In genomic region chr5:146137967-146138403, GRCh38 we compare ENCODE assay signal across 19 cellular contexts. TPM values are rescaled to one million over a fixed set of nuclear protein-coding genes. Genes with fewer than 3 reads are reported as not detected.
DNase-seq lines count a peak whose midpoint lies in the region; ATAC-seq and TF ChIP-seq lines count a peak whose summit lies in the region.
"Had no signal": no experiment of that assay in that cellular context is flagged by ENCODE, and none has a peak within 500 bp of the region (broad histone marks: within the 10 kb centered on the region; RNA-seq: fewer than 3 reads in every experiment).

No MANE protein-coding gene starts in this region.

- peak overlapping the region; percentile 18 for H3K27ac Mint-ChIP-seq in osteocyte (ENCODE audit: unreplicated experiment)
- H3K27ac Mint-ChIP-seq in T-helper 2 cell treated with Interferon-gamma antibody and Interleukin-4, amounts not matched to agents 5 μg/mL and 100 μg/mL, for 36 hours = no peak overlapping the region
- H3K27ac Mint-ChIP-seq: activated naive CD8-positive, alpha-beta T cell treated with anti-CD3 and anti-CD28 coated beads, Interleukin-2, amount 10 ng/mL, durations not matched to agents 7 days and 5 days; T-cell had no signal

- H3K4me3 ChIP-seq in SJCRH30 = no peak overlapping the region
- H3K4me3 ChIP-seq: pancreas had no signal

- DNase-seq in Caki2 (ENCODE audit: low read depth) = peak; percentile 87
- peak; percentile 10 to 13 for DNase-seq in SJCRH30
- no peak for DNase-seq in epithelial cell of prostate (ENCODE audit: low read depth, low spot score)
- no peak for DNase-seq in osteocyte (ENCODE audit: extremely low spot score, unreplicated experiment)
- DNase-seq in T-helper 2 cell treated with Interferon-gamma antibody and Interleukin-4, amounts not matched to agents 5 μg/mL and 100 μg/mL, for 36 hours (ENCODE audit: low spot score) = no peak
- DNase-seq in SKM-1 treated with dmso at 0.1 percent for 144 hours (lab: John Stamatoyannopoulos, UW; ENCODE audit: unreplicated experiment) = no peak
- DNase-seq: activated CD8-positive, alpha-beta memory T cell treated with anti-CD3 and anti-CD28 coated beads, Interleukin-2, amount 50 U/mL, for 48 hours; activated naive CD8-positive, alpha-beta T cell treated with anti-CD3 and anti-CD28 coated beads, Interleukin-2, amount 10 ng/mL, durations not matched to agents 7 days and 5 days; midbrain; NCI-H1048; NCI-H345; pancreas; stimulated activated CD4-positive, alpha-beta T cell treated with anti-CD3 and anti-CD28 coated beads, Interleukin-15, amount 100 ng/mL, for 24 hours; T-cell had no signal

- H3K9me3 ChIP-seq in SJCRH30 (replicated peaks) = no peaks in the 10 kb centered on the region
- H3K9me3 ChIP-seq: pancreas had no signal

- H3K4me1 Mint-ChIP-seq in osteocyte (ENCODE audit: unreplicated experiment) = peaks cover 4% of the 10 kb centered on the region
- H3K4me1 Mint-ChIP-seq in T-helper 2 cell treated with Interferon-gamma antibody and Interleukin-4, amounts not matched to agents 5 μg/mL and 100 μg/mL, for 36 hours (ENCODE audit: low read depth) = peaks cover 1% of the 10 kb centered on the region
- H3K4me1 Mint-ChIP-seq: activated naive CD8-positive, alpha-beta T cell treated with anti-CD3 and anti-CD28 coated beads, Interleukin-2, amount 10 ng/mL, durations not matched to agents 7 days and 5 days; T-cell had no signal

- in situ Hi-C loops in Caki2 (cut with HindIII; ENCODE audit: low pct_unique_long_range_greater_than_20kb, low sequenced_read_pairs) = no loop called here

- no peaks in the 10 kb centered on the region for H3K9me3 Mint-ChIP-seq in osteocyte (ENCODE audit: unreplicated experiment)
- H3K9me3 Mint-ChIP-seq in T-helper 2 cell treated with Interferon-gamma antibody and Interleukin-4, amounts not matched to agents 5 μg/mL and 100 μg/mL, for 36 hours = no peaks in the 10 kb centered on the region
- H3K9me3 Mint-ChIP-seq: activated naive CD8-positive, alpha-beta T cell treated with anti-CD3 and anti-CD28 coated beads, Interleukin-2, amount 10 ng/mL, durations not matched to agents 7 days and 5 days; T-cell had no signal

- peaks cover 75% of the 10 kb centered on the region for H3K36me3 ChIP-seq in SJCRH30

- no peak overlapping the region for H3K27ac ChIP-seq in SJCRH30
- peak overlapping the region; percentile 11 for H3K27ac ChIP-seq in epithelial cell of prostate
- H3K27ac ChIP-seq: pancreas had no signal

- no peak for ATAC-seq in GM19023 (IDR thresholded peaks at IDR 0.05; ENCODE audit: unreplicated experiment)
- ATAC-seq in GM21717 (IDR thresholded peaks at IDR 0.05; ENCODE audit: unreplicated experiment) = no peak
- ATAC-seq: Panc1, pancreas, T-cell had no signal

- H3K27me3 Mint-ChIP-seq in osteocyte (ENCODE audit: unreplicated experiment) = no peaks in the 10 kb centered on the region
- no peaks in the 10 kb centered on the region for H3K27me3 Mint-ChIP-seq in T-helper 2 cell treated with Interferon-gamma antibody and Interleukin-4, amounts not matched to agents 5 μg/mL and 100 μg/mL, for 36 hours (ENCODE audit: low read depth)
- H3K27me3 Mint-ChIP-seq: activated naive CD8-positive, alpha-beta T cell treated with anti-CD3 and anti-CD28 coated beads, Interleukin-2, amount 10 ng/mL, durations not matched to agents 7 days and 5 days; T-cell had no signal

- no peaks in the 10 kb centered on the region for H3K27me3 ChIP-seq in SJCRH30
- H3K27me3 ChIP-seq: pancreas had no signal

- no peak for TF ChIP-seq CTCF in osteocyte (IDR thresholded peaks at IDR 0.05)

- no peaks in the 10 kb centered on the region for H3K4me1 ChIP-seq in SJCRH30
- H3K4me1 ChIP-seq: pancreas had no signal

- H3K4me3 Mint-ChIP-seq in osteocyte (ENCODE audit: unreplicated experiment) = no peak overlapping the region
- H3K4me3 Mint-ChIP-seq in T-helper 2 cell treated with Interferon-gamma antibody and Interleukin-4, amounts not matched to agents 5 μg/mL and 100 μg/mL, for 36 hours = no peak overlapping the region
- H3K4me3 Mint-ChIP-seq: activated naive CD8-positive, alpha-beta T cell treated with anti-CD3 and anti-CD28 coated beads, Interleukin-2, amount 10 ng/mL, durations not matched to agents 7 days and 5 days; T-cell had no signal

- H3K36me3 Mint-ChIP-seq in osteocyte (ENCODE audit: unreplicated experiment) = peaks cover 46% of the 10 kb centered on the region
- peaks cover 49% of the 10 kb centered on the region for H3K36me3 Mint-ChIP-seq in T-helper 2 cell treated with Interferon-gamma antibody and Interleukin-4, amounts not matched to agents 5 μg/mL and 100 μg/mL, for 36 hours (ENCODE audit: low read depth)

RNA-seq across cellular contexts. Expression of gene PLAC8L1, which starts 32.6 kb away (rescaled TPM):
- total RNA-seq in Caki2 (2014; rRNA removed; shearing (Covaris generic); ENCODE audit: low replicate concordance) = not detected in 2 replicates
- 0.33 TPM in 1 of 2 replicates, not detected in the other for total RNA-seq in SJCRH30 (2014; rRNA removed; shearing (Covaris generic))
- total RNA-seq in osteocyte = 1.4 and 2.1 TPM in 2 replicates
- total RNA-seq: dermis microvascular lymphatic vessel endothelial cell, HT1080 had no signal

RNA-seq across cellular contexts. Expression of gene LARS1, which starts 44.5 kb away (rescaled TPM):
- total RNA-seq in Caki2 (2014; rRNA removed; shearing (Covaris generic); ENCODE audit: low replicate concordance) = 37.7 and 43.6 TPM in 2 replicates
- 152 and 170 TPM in 2 replicates for total RNA-seq in SJCRH30 (2014; rRNA removed; shearing (Covaris generic))
- total RNA-seq in osteocyte = 147 and 152 TPM in 2 replicates

Comparison
In these comparisons a context has a peak if more than half of its experiments do, and no peak if none do; other contexts are left out.
1. DNase-seq: peak in Caki2 (single experiment) and SJCRH30 (2 of 2); none in epithelial cell of prostate (single experiment), osteocyte (single experiment), T-helper 2 cell treated with Interferon-gamma antibody and Interleukin-4, amounts not matched to agents 5 μg/mL and 100 μg/mL, for 36 hours (single experiment) and SKM-1 treated with dmso at 0.1 percent for 144 hours (single experiment).